8 cellular contexts compared by ENCODE assay signal in the genomic region with DNA sequence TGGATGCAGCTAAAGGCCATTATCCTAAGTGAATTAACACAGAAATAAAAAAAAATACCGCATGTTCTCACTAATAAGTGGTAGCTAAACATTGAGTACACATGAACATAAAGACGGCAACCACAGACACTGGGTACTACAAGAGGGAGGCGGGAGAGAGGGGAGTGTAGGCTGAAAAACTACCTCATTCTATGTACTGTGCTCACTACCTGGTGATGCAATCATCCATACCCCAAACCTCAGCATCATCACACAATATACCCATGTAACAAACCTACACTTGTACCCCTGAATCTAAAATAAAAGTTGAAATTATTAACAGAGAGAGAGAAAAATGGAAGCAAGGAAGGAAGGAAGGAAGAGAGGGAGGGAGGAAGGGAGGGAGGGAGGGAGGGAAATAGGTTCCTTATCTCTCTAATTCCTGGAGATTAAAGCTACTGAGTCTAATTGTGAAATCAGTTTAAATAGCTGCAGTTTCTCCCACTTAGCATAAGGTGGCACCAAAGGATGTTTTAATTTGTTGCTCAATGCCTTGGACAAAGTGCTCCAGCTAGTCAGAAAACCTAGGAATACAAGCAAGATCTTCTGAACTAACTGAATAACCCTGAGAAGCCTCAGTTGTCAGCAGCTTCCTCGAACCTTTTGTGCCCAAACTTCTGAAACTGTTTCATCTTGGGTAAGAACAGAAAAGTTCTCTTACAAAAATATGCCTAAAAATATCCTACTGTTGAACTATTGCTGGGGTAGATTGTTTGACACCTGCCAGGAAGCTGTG.
DNase-seq lines count a peak whose midpoint lies in the region; ATAC-seq, FAIRE-seq and TF ChIP-seq lines count a peak whose summit lies in the region.

No MANE protein-coding gene starts in this region.

- H3K27ac Mint-ChIP-seq in type B pancreatic cell = no peak overlapping the region

- no peaks in the 10 kb centered on the region for H3K9me3 Mint-ChIP-seq in type B pancreatic cell

- peak; percentile 78 for TF ChIP-seq CTCF in DND-41 (IDR thresholded peaks at IDR 0.05; ENCODE audit: borderline replicate concordance, extremely low read depth, low read length, poor library complexity, severe bottlenecking)
- TF ChIP-seq CTCF in breast epithelium (IDR thresholded peaks at IDR 0.05) = peak; percentile 26 to 58 (median 51)
- peak; percentile 80 for TF ChIP-seq CTCF in type B pancreatic cell (conservative IDR thresholded peaks at IDR 0.05)

- no peak overlapping the region for H2AFZ ChIP-seq in DND-41 (ENCODE audit: low read depth, low read length)

- intact Hi-C loops in breast epithelium (cut with DNase I; ENCODE audit: low total_unique reads) = no loop called here

- H3K9me3 ChIP-seq in DND-41 (ENCODE audit: insufficient read depth, low read length, severe bottlenecking) (no peaks in the 10 kb centered on the region), breast epithelium (no peaks in the 10 kb centered on the region)

- no peak overlapping the region for H3K27ac ChIP-seq in DND-41 (ENCODE audit: low read length)
- no peak overlapping the region for H3K27ac ChIP-seq in breast epithelium

- H3K27me3 Mint-ChIP-seq in type B pancreatic cell = no peaks in the 10 kb centered on the region

- no peaks in the 10 kb centered on the region for H3K36me3 Mint-ChIP-seq in type B pancreatic cell

- no peak for TF ChIP-seq POLR2A in breast epithelium (IDR thresholded peaks at IDR 0.05)

- H3K4me3 ChIP-seq in DND-41 (ENCODE audit: low read depth in 1 of 2, low read length in 2 of 2) (no peak overlapping the region), breast epithelium (no peak overlapping the region)

- H3K4me1 Mint-ChIP-seq in type B pancreatic cell (ENCODE audit: unreplicated experiment) = peaks cover 10% of the 10 kb centered on the region

- no peak overlapping the region for H3K9ac ChIP-seq in DND-41 (ENCODE audit: low read depth, low read length)

- no peak overlapping the region for H3K4me2 ChIP-seq in DND-41 (ENCODE audit: insufficient read depth, low read length)

- no peaks in the 10 kb centered on the region for H3K36me3 ChIP-seq in DND-41 (ENCODE audit: insufficient read depth, low read length)
- no peaks in the 10 kb centered on the region for H3K36me3 ChIP-seq in breast epithelium

- DNase-seq in DND-41 (peak; percentile 14), HTR-8/SVneo (ENCODE audit: insufficient read length, low spot score) (peak; percentile 54), NCI-H82 treated with DMSO at 0.1 percent for 48 hours (lab: John Stamatoyannopoulos, UW; ENCODE audit: unreplicated experiment) (peak; percentile 83), breast epithelium (ENCODE audit: low spot score in 2 of 2) (no peak), left lobe of liver (ENCODE audit: low spot score) (no peak), type B pancreatic cell (ENCODE audit: extremely low spot score, unreplicated experiment) (no peak)
- no peak for DNase-seq in stimulated activated CD4-positive, alpha-beta T cell treated with anti-CD3 and anti-CD28 coated beads, Interleukin-4, amount 100 ng/mL, for 1 hour

- no peaks in the 10 kb centered on the region for H3K4me1 ChIP-seq in DND-41 (ENCODE audit: insufficient read depth, low read length)
- H3K4me1 ChIP-seq in breast epithelium = no peaks in the 10 kb centered on the region

- no peaks in the 10 kb centered on the region for H3K79me2 ChIP-seq in DND-41 (ENCODE audit: insufficient read depth, low read length)

- H4K20me1 ChIP-seq in DND-41 (ENCODE audit: insufficient read depth, low read length) = no peaks in the 10 kb centered on the region

- FAIRE-seq in HTR-8/SVneo (lab: Jason Lieb, UNC) = peak; percentile 9

- ATAC-seq in DND-41 (ENCODE audit: insufficient read depth, low read depth) = peak; percentile 85
- ATAC-seq in GM21390 (IDR thresholded peaks at IDR 0.05; ENCODE audit: unreplicated experiment) = peak; percentile 41
- peak; percentile 79 for ATAC-seq in left lobe of liver

- peaks cover 5% of the 10 kb centered on the region for H3K27me3 ChIP-seq in DND-41 (ENCODE audit: insufficient read depth, low read length, poor library complexity)
- H3K27me3 ChIP-seq in breast epithelium = no peaks in the 10 kb centered on the region

- no peak overlapping the region for H3K4me3 Mint-ChIP-seq in type B pancreatic cell

Comparison
In these comparisons a context has a peak if more than half of its experiments do, and no peak if none do; other contexts are left out.
1. DNase-seq: peak in DND-41 (single experiment), HTR-8/SVneo (single experiment) and NCI-H82 treated with DMSO at 0.1 percent for 48 hours (single experiment); none in breast epithelium (0 of 2), left lobe of liver (single experiment), type B pancreatic cell (single experiment) and stimulated activated CD4-positive, alpha-beta T cell treated with anti-CD3 and anti-CD28 coated beads, Interleukin-4, amount 100 ng/mL, for 1 hour (single experiment).
2. Peak in every context shown above with its lines, with median percentiles within 50 percentile points of each other: ATAC-seq and CTCF ChIP-seq.